21 cellular contexts compared by ENCODE assay signal in genomic region chr1:228062085-228062791, GRCh38. TPM values are rescaled to one million over a fixed set of nuclear protein-coding genes. Genes with fewer than 3 reads are reported as not detected.
A peak's percentile ranks its signal among the peaks of the same experiment; 100 is the strongest.
DNase-seq lines count a peak whose midpoint lies in the region; ATAC-seq and TF ChIP-seq lines count a peak whose summit lies in the region.
"Had no signal": no experiment of that assay in that cellular context is flagged by ENCODE, and none has a peak within 500 bp of the region (broad histone marks: within the 10 kb centered on the region; RNA-seq: fewer than 3 reads in every experiment).

No MANE protein-coding gene starts in this region.

- H3K4me3 ChIP-seq in heart right ventricle (no peak overlapping the region), mesenchymal stem cell (ENCODE audit: insufficient read depth in 1 of 2, low read depth in 1 of 2, low read length in 2 of 2) (no peak overlapping the region), spleen (no peak overlapping the region)
- H3K4me3 ChIP-seq: A549, GM12878 had no signal

- TF ChIP-seq POLR2A in spleen (IDR thresholded peaks at IDR 0.05): no peak

- H3K18ac ChIP-seq in mesenchymal stem cell (ENCODE audit: low read depth in 1 of 2, low read length in 2 of 2): no peak overlapping the region

- H3K27me3 ChIP-seq in heart right ventricle (peaks cover 53 to 100% (median 98%) of the 10 kb centered on the region in 7 donors), mesenchymal stem cell (ENCODE audit: control insufficient read depth in 1 of 2, insufficient read depth in 1 of 2, low read length in 2 of 2) (peaks cover 27 to 92% of the 10 kb centered on the region in 2 experiments), spleen (replicated peaks in 1 of 7) (peaks cover 26 to 100% (median 94%) of the 10 kb centered on the region in 7 donors)

- no peak overlapping the region for H2BK15ac ChIP-seq in mesenchymal stem cell (ENCODE audit: low read depth, poor library complexity, severe bottlenecking)

- 93 to 94% methylated on average over 9 of the region's 9 CpGs for WGBS in heart right ventricle, 2 donors
- 86% methylated on average over 9 of the region's 9 CpGs for WGBS in mesenchymal stem cell
- 89 to 93% (median 91%) methylated on average over 7 to 9 of the region's 9 CpGs for WGBS in spleen, 5 donors

- H3K27ac ChIP-seq in heart right ventricle (no peak overlapping the region), mesenchymal stem cell (ENCODE audit: low read length, poor library complexity, severe bottlenecking) (no peak overlapping the region), spleen (no peak overlapping the region)
- H3K27ac ChIP-seq: A549 had no signal

- H3K4me1 ChIP-seq in heart right ventricle (peaks cover 0 to 22% (median 14%) of the 10 kb centered on the region in 9 donors), mesenchymal stem cell (ENCODE audit: control insufficient read depth, insufficient read depth, low read depth, low read length) (peaks cover 1% of the 10 kb centered on the region), spleen (peaks cover 0 to 25% (median 19%) of the 10 kb centered on the region in 6 donors)

- peak overlapping the region; percentile 28 for H4K91ac ChIP-seq in mesenchymal stem cell (ENCODE audit: low read length)

- H3K23ac ChIP-seq in mesenchymal stem cell (ENCODE audit: low read length in 2 of 2): no peak overlapping the region

- H3K9ac ChIP-seq in mesenchymal stem cell (ENCODE audit: low read length): no peak overlapping the region

- DNase-seq in cardiac septum (ENCODE audit: low spot score) (peak; percentile 70), heart right ventricle (no peak), mesenchymal stem cell (no peak), spleen (peak; percentile 63), KG1 (lab: John Stamatoyannopoulos, UW) (no peak), A172 (ENCODE audit: low spot score) (no peak)
- DNase-seq: EL; Kasumi-1; NCI-H1694; NCI-H2081; NCI-H2171; NCI-H345; NCI-H524; NCI-H774; NK-92 treated with Interleukin-12 subunit alpha and Interleukin-12 subunit beta, amount 100 ng/mL, for 24 hours had no signal

- no peaks in the 10 kb centered on the region for H3K79me1 ChIP-seq in mesenchymal stem cell (replicated peaks; ENCODE audit: low read length, poor library complexity, severe bottlenecking)

- ATAC-seq in heart right ventricle (no peak), HG02798 (IDR thresholded peaks at IDR 0.05; ENCODE audit: poor library complexity, unreplicated experiment) (no peak)
- ATAC-seq: A549 had no signal

- no peak overlapping the region for H3K4ac ChIP-seq in mesenchymal stem cell (ENCODE audit: low read depth in 1 of 2, low read length in 2 of 2)

- H3K9me3 ChIP-seq in heart right ventricle: no peaks in the 10 kb centered on the region
- H3K9me3 ChIP-seq in mesenchymal stem cell (ENCODE audit: control insufficient read depth, low read length): no peaks in the 10 kb centered on the region
- no peaks in the 10 kb centered on the region for H3K9me3 ChIP-seq in spleen
- H3K9me3 ChIP-seq: A549 had no signal

- H3K36me3 ChIP-seq in heart right ventricle (no peaks in the 10 kb centered on the region), mesenchymal stem cell (ENCODE audit: control insufficient read depth in 1 of 2, insufficient read depth in 2 of 2, low read depth in 1 of 2, low read length in 2 of 2) (peaks cover 0 to 3% of the 10 kb centered on the region in 2 experiments), spleen (no peaks in the 10 kb centered on the region)

- no peak overlapping the region for H3K4me2 ChIP-seq in mesenchymal stem cell (ENCODE audit: low read length, poor library complexity, severe bottlenecking)
- H3K4me2 ChIP-seq: A549 had no signal

- no peak for TF ChIP-seq CTCF in heart right ventricle (IDR thresholded peaks at IDR 0.05)
- TF ChIP-seq CTCF in spleen (IDR thresholded peaks at IDR 0.05 in 8 of 11, conservative IDR thresholded peaks at IDR 0.05 in 3 of 11): no peak

- no peak overlapping the region for H2AFZ ChIP-seq in mesenchymal stem cell (ENCODE audit: low read depth, low read length)

- no peak overlapping the region for H2AK5ac ChIP-seq in mesenchymal stem cell (ENCODE audit: low read length, severe bottlenecking)

- no peak overlapping the region for H3K14ac ChIP-seq in mesenchymal stem cell (ENCODE audit: low read length in 2 of 2)

- H4K8ac ChIP-seq in mesenchymal stem cell (ENCODE audit: low read length): no peak overlapping the region

- no peak overlapping the region for H2BK5ac ChIP-seq in mesenchymal stem cell (ENCODE audit: low read depth, low read length, poor library complexity, severe bottlenecking)

- H2BK120ac ChIP-seq in mesenchymal stem cell (ENCODE audit: low read depth, low read length): no peak overlapping the region

- H2BK12ac ChIP-seq in mesenchymal stem cell (ENCODE audit: low read length in 2 of 2): no peak overlapping the region

- intact Hi-C loops in cardiac septum (cut with DNase I): no loop called here
- intact Hi-C loops in heart right ventricle (cut with DNase I): no loop called here
- intact Hi-C loops in spleen (cut with DNase I; ENCODE audit: low total_unique reads): no loop called here

RNA-seq across cellular contexts. Expression of gene ARF1, which starts 20.3 kb away (rescaled TPM):
- total RNA-seq in cardiac septum (332 TPM), heart right ventricle (100 to 1,000 TPM; 262 to 372 (median 338) TPM), spleen (100 to 1,000 TPM; 302 to 387 (median 338) TPM)
- polyA plus RNA-seq in heart right ventricle (100 to 1,000 TPM; 204 to 498 TPM), spleen (100 to 1,000 TPM; 150 to 282 (median 231) TPM)
- polyA plus RNA-seq in mesenchymal stem cell (2013, experiment 1 of 2): 366 TPM
- 367 TPM for polyA plus RNA-seq in mesenchymal stem cell (2013, experiment 2 of 2)
- 263 and 292 TPM in 2 replicates for total RNA-seq in A172 (2014; rRNA removed; shearing (Covaris generic))

RNA-seq across cellular contexts. Expression of gene C1orf35, which starts 40.9 kb away (rescaled TPM):
- total RNA-seq in cardiac septum (8.9 TPM), heart right ventricle (10 to 100 TPM in 1 of 10 donors, 1 to 10 TPM in 9; 5.6 to 10.6 (median 6.3) TPM), spleen (10 to 100 TPM in 6 of 7 donors, 1 to 10 TPM in 1; 7.3 to 14.2 (median 11.9) TPM)
- polyA plus RNA-seq in heart right ventricle (10 to 100 TPM; 11.3 to 15.7 TPM), spleen (10 to 100 TPM; 18.7 to 23.4 (median 21.7) TPM)
- polyA plus RNA-seq in mesenchymal stem cell (2013, experiment 1 of 2): 10.8 TPM
- 11.6 TPM for polyA plus RNA-seq in mesenchymal stem cell (2013, experiment 2 of 2)
- 31.7 and 31.8 TPM in 2 replicates for total RNA-seq in A172 (2014; rRNA removed; shearing (Covaris generic))

RNA-seq across cellular contexts. Expression of gene MRPL55, which starts 46.9 kb away (rescaled TPM):
- total RNA-seq in cardiac septum (39.7 TPM), heart right ventricle (10 to 100 TPM; 38.0 to 65.2 (median 46.3) TPM), spleen (100 to 1,000 TPM in 1 of 7 donors, 10 to 100 TPM in 6; 32.3 to 103 (median 39.0) TPM)
- polyA plus RNA-seq in heart right ventricle (100 to 1,000 TPM; 113 to 174 TPM), spleen (100 to 1,000 TPM in 2 of 3 donors, 10 to 100 TPM in 1; 95.2 to 114 (median 111) TPM)
- 49.1 TPM for polyA plus RNA-seq in mesenchymal stem cell (2013, experiment 1 of 2)
- polyA plus RNA-seq in mesenchymal stem cell (2013, experiment 2 of 2): 50.1 TPM
- total RNA-seq in A172 (2014; rRNA removed; shearing (Covaris generic)): 103 and 141 TPM in 2 replicates

RNA-seq across cellular contexts. Expression of gene WNT3A, which starts 55.4 kb away (rescaled TPM):
- total RNA-seq in cardiac septum: not detected
- total RNA-seq in heart right ventricle: not detected
- polyA plus RNA-seq in heart right ventricle: not detected
- polyA plus RNA-seq in mesenchymal stem cell (2013, experiment 1 of 2): not detected
- not detected for polyA plus RNA-seq in mesenchymal stem cell (2013, experiment 2 of 2)
- total RNA-seq in spleen: not detected
- not detected for polyA plus RNA-seq in spleen
- total RNA-seq in A172 (2014; rRNA removed; shearing (Covaris generic)): 0.72 TPM in 1 of 2 replicates, not detected in the other
- total RNA-seq: B cell, GM12878, MCF 10A, SK-MEL-5 had no signal
- polyA plus RNA-seq: A549 had no signal

Comparison
In these comparisons a context has a peak if more than half of its experiments do, and no peak if none do; other contexts are left out.
1. DNase-seq: peak in cardiac septum (single experiment) and spleen (single experiment); none in heart right ventricle (0 of 2), mesenchymal stem cell (single experiment), KG1 (single experiment) and A172 (single experiment).